22 cellular contexts compared by ENCODE assay signal in the genomic region with DNA sequence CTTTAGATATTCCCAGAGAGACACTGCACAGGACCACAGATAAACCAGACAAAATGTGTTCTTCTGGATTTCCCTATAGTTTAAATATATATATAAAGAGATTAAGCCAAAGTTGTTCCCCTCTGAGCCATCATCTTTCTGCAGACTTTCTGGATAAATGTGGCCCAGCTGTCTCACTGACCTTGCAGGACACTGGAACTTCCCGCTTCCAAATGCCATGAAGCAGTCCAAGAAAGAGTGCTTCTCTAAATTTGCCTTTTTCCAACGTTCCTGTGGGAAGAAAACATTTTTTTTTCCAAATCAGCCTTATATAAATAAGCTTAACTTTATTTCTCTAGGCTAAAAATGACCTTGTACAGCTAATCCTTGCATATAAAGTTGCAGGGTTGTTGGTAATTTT.
DNase-seq lines count a peak whose midpoint lies in the region; ATAC-seq and TF ChIP-seq lines count a peak whose summit lies in the region.
"Had no signal": no experiment of that assay in that cellular context is flagged by ENCODE, and none has a peak within 500 bp of the region (broad histone marks: within the 10 kb centered on the region; RNA-seq: fewer than 3 reads in every experiment).

No MANE protein-coding gene starts in this region.

- no peak overlapping the region for H3K4me3 ChIP-seq in left ventricle myocardium inferior
- no peak overlapping the region for H3K4me3 ChIP-seq in testis
- H3K4me3 ChIP-seq in transverse colon, result no peak overlapping the region
- H3K4me3 ChIP-seq: BLaER1, GM12878, GM23248 had no signal

- H3K9me3 ChIP-seq in left ventricle myocardium inferior (replicated peaks) (no peaks in the 10 kb centered on the region), testis (no peaks in the 10 kb centered on the region), transverse colon (no peaks in the 10 kb centered on the region)
- H3K9me3 ChIP-seq: BLaER1, Caco-2 had no signal

- H3K4me1 ChIP-seq in left ventricle myocardium inferior (peaks cover 17% of the 10 kb centered on the region), testis (no peaks in the 10 kb centered on the region), transverse colon (peaks cover 0 to 8% (median 2%) of the 10 kb centered on the region in 4 donors)
- H3K4me1 ChIP-seq: BLaER1, Caco-2 had no signal

- H3K27me3 ChIP-seq in left ventricle myocardium inferior (ENCODE audit: low read depth), result no peaks in the 10 kb centered on the region
- H3K27me3 ChIP-seq in testis, result no peaks in the 10 kb centered on the region
- no peaks in the 10 kb centered on the region for H3K27me3 ChIP-seq in transverse colon
- H3K27me3 ChIP-seq: BLaER1 had no signal

- in situ Hi-C loops in transverse colon (cut with MboI; ENCODE audit: low pct_ligation_motif_present in 1 of 4, low pct_unique_long_range_greater_than_20kb in 1 of 4, low sequenced_read_pairs in 3 of 4), result no loop called here

- no peaks in the 10 kb centered on the region for H3K36me3 ChIP-seq in left ventricle myocardium inferior
- H3K36me3 ChIP-seq in testis (ENCODE audit: low read depth, missing control alignments), result no peaks in the 10 kb centered on the region
- H3K36me3 ChIP-seq in transverse colon, result no peaks in the 10 kb centered on the region
- H3K36me3 ChIP-seq: BLaER1 had no signal

- 30 to 43% methylated on average over 2 of the region's 2 CpGs for WGBS in testis, 2 donors
- WGBS in transverse colon (ENCODE audit: low coverage in 1 of 2), 2 donors, result 56 to 71% methylated on average over 2 of the region's 2 CpGs

- TF ChIP-seq CTCF in left ventricle myocardium inferior (IDR thresholded peaks at IDR 0.05; ENCODE audit: borderline replicate concordance) (no peak), testis (IDR thresholded peaks at IDR 0.05) (no peak), transverse colon (IDR thresholded peaks at IDR 0.05) (no peak)

- peak overlapping the region; percentile 44 for H3K27ac ChIP-seq in left ventricle myocardium inferior (replicated peaks)
- H3K27ac ChIP-seq in testis, result peak overlapping the region in 1 of 2 donors; percentile 3
- H3K27ac ChIP-seq in transverse colon, result peak overlapping the region; percentile 11 to 24 (median 14)
- H3K27ac ChIP-seq: 22Rv1, BLaER1, C4-2B, GM23248 had no signal

- TF ChIP-seq EP300 in transverse colon (IDR thresholded peaks at IDR 0.05; ENCODE audit: low read depth), result no peak

- TF ChIP-seq POLR2A in testis (IDR thresholded peaks at IDR 0.05) (no peak), transverse colon (IDR thresholded peaks at IDR 0.05) (no peak)

- no peak for DNase-seq in left ventricle myocardium inferior
- DNase-seq in Right ventricle myocardium inferior (ENCODE audit: missing footprints), result no peak
- DNase-seq in testis, result peak; percentile 17
- DNase-seq in transverse colon, result no peak
- DNase-seq in DMS 273 (lab: John Stamatoyannopoulos, UW; ENCODE audit: unreplicated experiment), result no peak
- DNase-seq in activated T-cell treated with anti-CD3 and anti-CD28 coated beads, Interleukin-2, amount 50 U/mL, for 1 hour, result no peak
- DNase-seq in activated gamma-delta T cell (lab: John Stamatoyannopoulos, UW), result no peak
- DNase-seq in NCI-H2227 (lab: John Stamatoyannopoulos, UW; ENCODE audit: unreplicated experiment), result no peak
- DNase-seq: Caco-2; CD4-positive, CD25-positive, alpha-beta regulatory T cell; CD8-positive, alpha-beta T cell; DMS 273 treated with DMSO at 0.1 percent for 48 hours; DMS79; EL; GDM1; GM23248; H7; HCEC 1CT had no signal

- intact Hi-C loops in left ventricle myocardium inferior (cut with micrococcal nuclease), result no loop called here
- intact Hi-C loops in Right ventricle myocardium inferior (cut with DNase I), result no loop called here
- intact Hi-C loops in testis (cut with DNase I; ENCODE audit: low total_unique reads), result no loop called here
- intact Hi-C loops in transverse colon (cut with DNase I; ENCODE audit: low total_unique reads), result no loop called here

- ATAC-seq in Right ventricle myocardium inferior, result no peak
- ATAC-seq: CD8-positive, alpha-beta T cell; GM12878 had no signal
